Comparison of ENCODE assay signal across 1 cellular context in the genomic region with DNA sequence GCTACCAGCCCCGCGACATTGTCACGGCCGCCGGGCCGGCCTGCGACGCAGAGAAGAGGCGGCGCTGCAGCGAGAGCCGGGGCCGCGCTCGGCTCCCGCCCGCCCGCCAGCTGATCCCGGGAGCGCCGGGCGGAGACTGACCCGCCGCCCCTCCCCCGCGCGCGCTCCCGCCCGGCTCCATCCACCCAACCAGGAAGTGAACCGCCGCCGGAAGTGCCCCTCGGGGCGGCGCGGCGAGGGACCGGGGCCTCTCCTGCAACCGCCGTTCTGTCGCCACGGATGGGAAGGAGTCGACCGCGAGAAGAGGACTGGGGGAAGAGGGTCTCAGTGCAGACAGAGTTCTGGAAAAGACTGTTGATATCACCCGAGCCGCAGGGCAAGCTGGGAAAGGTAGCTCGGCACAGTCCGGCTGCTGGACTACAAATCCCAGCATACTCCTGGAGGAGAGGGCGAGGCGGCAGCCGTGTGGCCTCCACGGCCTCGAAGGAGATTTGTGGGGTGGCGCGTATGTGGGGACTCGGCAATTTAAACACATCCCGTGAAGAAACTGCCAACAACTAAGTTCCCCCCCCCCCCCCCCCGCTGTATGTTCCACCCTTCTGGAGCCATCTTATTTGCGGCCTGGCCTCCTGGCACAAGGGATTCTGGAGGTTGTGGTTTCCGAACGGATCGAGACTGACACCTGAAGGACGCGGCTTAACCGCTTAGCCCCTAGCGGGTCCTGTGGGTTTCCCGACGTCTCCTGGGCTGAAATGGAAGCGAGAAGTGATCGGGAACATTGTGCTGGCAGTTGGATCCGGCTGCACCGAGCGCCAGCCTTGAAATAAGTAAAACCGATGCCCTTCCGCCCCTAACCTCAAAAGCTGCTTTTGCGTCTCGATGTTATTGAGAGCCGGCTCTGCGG.
TF ChIP-seq lines count a peak whose summit lies in the region.

Gene AAK1 (minus strand): TSS at position 138 of the 904 bp plus-strand sequence. CDS start 699 bp downstream, outside the sequence.

TF ChIP-seq in K562, 482 proteins besides CTCF, POLR2A, EP300 and RAD21 (continued from another document and continues in another):
- TF ChIP-seq MITF (IDR thresholded peaks at IDR 0.05), result no peak
- TF ChIP-seq TARDBP (IDR thresholded peaks at IDR 0.05), result peak; percentile 52; the same call in 1 of the 2 replicates
- TF ChIP-seq HDAC2 (IDR thresholded peaks at IDR 0.05), result 0 out of 2 replicates have a peak, but pooled peaks have one; percentile 42
- TF ChIP-seq CAMTA2 (CRISPR knock-in tag; conservative IDR thresholded peaks at IDR 0.05), result no peak
- TF ChIP-seq CREB1 (IDR thresholded peaks at IDR 0.05), result no peak
- no peak for TF ChIP-seq CREB1 (CRISPR knock-in tag; IDR thresholded peaks at IDR 0.05)
- TF ChIP-seq GABPA (tag; conservative IDR thresholded peaks at IDR 0.05; ENCODE audit: low read depth), result peak; percentile 96
- peak; percentile 60 for TF ChIP-seq ASH1L (IDR thresholded peaks at IDR 0.05; ENCODE audit: borderline replicate concordance, low read depth, partially characterized antibody)
- TF ChIP-seq ILK (tag; IDR thresholded peaks at IDR 0.05; ENCODE audit: borderline replicate concordance, low read depth), result no peak
- no peak for TF ChIP-seq ESRRB (CRISPR knock-in tag; IDR thresholded peaks at IDR 0.05; ENCODE audit: borderline replicate concordance)
- TF ChIP-seq MBD1 (CRISPR knock-in tag; IDR thresholded peaks at IDR 0.05), result no peak
- TF ChIP-seq CBFB (CRISPR knock-in tag; IDR thresholded peaks at IDR 0.05), result no peak; the same call in 1 of the 2 replicates
- peak; percentile 21; the same call in 1 of the 2 replicates for TF ChIP-seq RNF2 (IDR thresholded peaks at IDR 0.05)
- no peak for TF ChIP-seq STAT6 (CRISPR knock-in tag; IDR thresholded peaks at IDR 0.05)
- no peak for TF ChIP-seq ZC3H4 (CRISPR knock-in tag; IDR thresholded peaks at IDR 0.05; ENCODE audit: borderline replicate concordance)
- peak; percentile 78 to 96 (median 87); a peak in 5 of 6 replicates for TF ChIP-seq ZBTB11 (CRISPR knock-in tag; IDR thresholded peaks at IDR 0.05)
- no peak for TF ChIP-seq CHD4 (IDR thresholded peaks at IDR 0.05; ENCODE audit: insufficient read depth, insufficient replicate concordance, low read depth, low read length, poor library complexity, severe bottlenecking)
- no peak for TF ChIP-seq TCF3 (CRISPR knock-in tag; IDR thresholded peaks at IDR 0.05)
- peak; percentile 60; the same call in 1 of the 2 replicates for TF ChIP-seq ESRRA (IDR thresholded peaks at IDR 0.05; ENCODE audit: borderline replicate concordance, low read depth)
- TF ChIP-seq ZNF212 (CRISPR knock-in tag; IDR thresholded peaks at IDR 0.05), result no peak
- TF ChIP-seq ZNF133 (CRISPR knock-in tag; IDR thresholded peaks at IDR 0.05), result no peak
- no peak for TF ChIP-seq U2AF1 (optimal IDR thresholded peaks at IDR 0.05; ENCODE audit: low read depth, low read length)
- peak; percentile 78 for TF ChIP-seq PHF20 (IDR thresholded peaks at IDR 0.05; ENCODE audit: partially characterized antibody)
- TF ChIP-seq MIER1 (IDR thresholded peaks at IDR 0.05; ENCODE audit: low read depth), result no peak
- TF ChIP-seq DEAF1 (CRISPR knock-in tag; IDR thresholded peaks at IDR 0.05), result no peak
- TF ChIP-seq ZNF436 (CRISPR knock-in tag; IDR thresholded peaks at IDR 0.05), result no peak
- TF ChIP-seq ZZZ3 (IDR thresholded peaks at IDR 0.05), result no peak
- 0 out of 2 replicates have a peak, but pooled peaks have one; percentile 25 for TF ChIP-seq ZNF583 (CRISPR knock-in tag; IDR thresholded peaks at IDR 0.05)
- TF ChIP-seq NCOR1 (IDR thresholded peaks at IDR 0.05), result peak; percentile 47; the same call in 1 of the 2 replicates
- TF ChIP-seq, protein P1, sequence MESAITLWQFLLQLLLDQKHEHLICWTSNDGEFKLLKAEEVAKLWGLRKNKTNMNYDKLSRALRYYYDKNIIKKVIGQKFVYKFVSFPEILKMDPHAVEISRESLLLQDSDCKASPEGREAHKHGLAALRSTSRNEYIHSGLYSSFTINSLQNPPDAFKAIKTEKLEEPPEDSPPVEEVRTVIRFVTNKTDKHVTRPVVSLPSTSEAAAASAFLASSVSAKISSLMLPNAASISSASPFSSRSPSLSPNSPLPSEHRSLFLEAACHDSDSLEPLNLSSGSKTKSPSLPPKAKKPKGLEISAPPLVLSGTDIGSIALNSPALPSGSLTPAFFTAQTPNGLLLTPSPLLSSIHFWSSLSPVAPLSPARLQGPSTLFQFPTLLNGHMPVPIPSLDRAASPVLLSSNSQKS (CRISPR knock-in tag; IDR thresholded peaks at IDR 0.05), result no peak
- TF ChIP-seq, protein P2, sequence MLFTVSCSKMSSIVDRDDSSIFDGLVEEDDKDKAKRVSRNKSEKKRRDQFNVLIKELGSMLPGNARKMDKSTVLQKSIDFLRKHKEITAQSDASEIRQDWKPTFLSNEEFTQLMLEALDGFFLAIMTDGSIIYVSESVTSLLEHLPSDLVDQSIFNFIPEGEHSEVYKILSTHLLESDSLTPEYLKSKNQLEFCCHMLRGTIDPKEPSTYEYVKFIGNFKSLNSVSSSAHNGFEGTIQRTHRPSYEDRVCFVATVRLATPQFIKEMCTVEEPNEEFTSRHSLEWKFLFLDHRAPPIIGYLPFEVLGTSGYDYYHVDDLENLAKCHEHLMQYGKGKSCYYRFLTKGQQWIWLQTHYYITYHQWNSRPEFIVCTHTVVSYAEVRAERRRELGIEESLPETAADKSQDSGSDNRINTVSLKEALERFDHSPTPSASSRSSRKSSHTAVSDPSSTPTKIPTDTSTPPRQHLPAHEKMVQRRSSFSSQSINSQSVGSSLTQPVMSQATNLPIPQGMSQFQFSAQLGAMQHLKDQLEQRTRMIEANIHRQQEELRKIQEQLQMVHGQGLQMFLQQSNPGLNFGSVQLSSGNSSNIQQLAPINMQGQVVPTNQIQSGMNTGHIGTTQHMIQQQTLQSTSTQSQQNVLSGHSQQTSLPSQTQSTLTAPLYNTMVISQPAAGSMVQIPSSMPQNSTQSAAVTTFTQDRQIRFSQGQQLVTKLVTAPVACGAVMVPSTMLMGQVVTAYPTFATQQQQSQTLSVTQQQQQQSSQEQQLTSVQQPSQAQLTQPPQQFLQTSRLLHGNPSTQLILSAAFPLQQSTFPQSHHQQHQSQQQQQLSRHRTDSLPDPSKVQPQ (CRISPR knock-in tag; IDR thresholded peaks at IDR 0.05; ENCODE audit: borderline replicate concordance), result no peak
- TF ChIP-seq, protein P3, sequence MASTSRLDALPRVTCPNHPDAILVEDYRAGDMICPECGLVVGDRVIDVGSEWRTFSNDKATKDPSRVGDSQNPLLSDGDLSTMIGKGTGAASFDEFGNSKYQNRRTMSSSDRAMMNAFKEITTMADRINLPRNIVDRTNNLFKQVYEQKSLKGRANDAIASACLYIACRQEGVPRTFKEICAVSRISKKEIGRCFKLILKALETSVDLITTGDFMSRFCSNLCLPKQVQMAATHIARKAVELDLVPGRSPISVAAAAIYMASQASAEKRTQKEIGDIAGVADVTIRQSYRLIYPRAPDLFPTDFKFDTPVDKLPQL (IDR thresholded peaks at IDR 0.05; ENCODE audit: extremely low read depth, insufficient read length), result no peak
- TF ChIP-seq E2F8 (IDR thresholded peaks at IDR 0.05; ENCODE audit: low read depth, partially characterized antibody), result peak; percentile 88
- no peak for TF ChIP-seq ZNF146 (CRISPR knock-in tag; IDR thresholded peaks at IDR 0.05; ENCODE audit: unreplicated experiment)
- peak; percentile 11; the same call in 1 of the 2 replicates for TF ChIP-seq MTA2 (IDR thresholded peaks at IDR 0.05; ENCODE audit: low read depth)
- no peak for TF ChIP-seq ZNF668 (CRISPR knock-in tag; IDR thresholded peaks at IDR 0.05)
